In genomic region chr1:3786468-3787346, GRCh38 we compare ENCODE assay signal across 20 cellular contexts. TPM values are rescaled to one million over a fixed set of nuclear protein-coding genes. Genes with fewer than 3 reads are reported as not detected.
DNase-seq lines count a peak whose midpoint lies in the region; ATAC-seq, FAIRE-seq and TF ChIP-seq lines count a peak whose summit lies in the region.
"Had no signal": no experiment of that assay in that cellular context is flagged by ENCODE, and none has a peak within 500 bp of the region (broad histone marks: within the 10 kb centered on the region; RNA-seq: fewer than 3 reads in every experiment).

No MANE protein-coding gene starts in this region.

- no peak for DNase-seq in activated naive CD4-positive, alpha-beta T cell treated with anti-CD3 and anti-CD28 coated beads, Interleukin-2, amount 50 U/mL, for 72 hours (ENCODE audit: low spot score in 2 of 2)
- DNase-seq in activated naive CD4-positive, alpha-beta T cell treated with anti-CD3 and anti-CD28 coated beads for 36 hours = no peak
- DNase-seq in Caco-2 = no peak
- no peak for DNase-seq in GM12878 (ENCODE audit: low read depth, low spot score)
- DNase-seq in neuronal stem cell (ENCODE audit: low spot score) = no peak
- no peak for DNase-seq in dorsolateral prefrontal cortex
- DNase-seq in NCI-H2081 (lab: John Stamatoyannopoulos, UW) = no peak
- DNase-seq: ACHN, BE2C, DMS153, EL, MG63, NCI-H1092 treated with DMSO at 0.1 percent for 48 hours, NCI-H1694 treated with DMSO at 0.1 percent for 48 hours, NCI-H2171 treated with DMSO at 0.1 percent for 48 hours, NCI-H510A, SHP77 had no signal

- peak; percentile 26 for TF ChIP-seq POLR2A in GM12878 (IDR thresholded peaks at IDR 0.05; ENCODE audit: low read depth, low read length)

- no peaks in the 10 kb centered on the region for H3K9me3 Mint-ChIP-seq in activated naive CD4-positive, alpha-beta T cell treated with anti-CD3 and anti-CD28 coated beads, Interleukin-2, amount 50 U/mL, for 72 hours
- H3K9me3 Mint-ChIP-seq in activated naive CD4-positive, alpha-beta T cell treated with anti-CD3 and anti-CD28 coated beads for 36 hours = no peaks in the 10 kb centered on the region
- no peaks in the 10 kb centered on the region for H3K9me3 Mint-ChIP-seq in Caco-2 (ENCODE audit: unreplicated experiment)

- H4K91ac ChIP-seq in neuronal stem cell (ENCODE audit: low read depth, low read length, poor library complexity) = no peak overlapping the region

- H2AFZ ChIP-seq in GM12878 (ENCODE audit: control insufficient read depth, low read depth, low read length) (no peak overlapping the region), neuronal stem cell (ENCODE audit: low read length) (no peak overlapping the region)

- no peak for ATAC-seq in activated naive CD4-positive, alpha-beta T cell treated with anti-CD3 and anti-CD28 coated beads, Interleukin-2, amount 50 U/mL, for 72 hours
- ATAC-seq in GM12878 (no peak), GM21619 (IDR thresholded peaks at IDR 0.05; ENCODE audit: unreplicated experiment) (no peak)
- ATAC-seq: Panc1 had no signal

- H2BK120ac ChIP-seq in neuronal stem cell (ENCODE audit: low read depth, low read length) = no peak overlapping the region

- H3K36me3 ChIP-seq in Caco-2 (ENCODE audit: control insufficient read depth, insufficient read depth, low read length) (no peaks in the 10 kb centered on the region), GM12878 (ENCODE audit: control insufficient read depth in 2 of 2, insufficient read depth in 2 of 2, low read length in 1 of 2) (peaks cover 23% of the 10 kb centered on the region in 2 experiments), neuronal stem cell (replicated peaks in 1 of 2; ENCODE audit: control insufficient read depth in 2 of 2, insufficient read depth in 2 of 2, low read length in 2 of 2) (peaks cover 35 to 80% of the 10 kb centered on the region in 2 donors)

- peak overlapping the region; percentile 50 to 89 for H3K27ac Mint-ChIP-seq in activated naive CD4-positive, alpha-beta T cell treated with anti-CD3 and anti-CD28 coated beads, Interleukin-2, amount 50 U/mL, for 72 hours
- H3K27ac Mint-ChIP-seq in activated naive CD4-positive, alpha-beta T cell treated with anti-CD3 and anti-CD28 coated beads for 36 hours = no peak overlapping the region
- peak overlapping the region; percentile 35 for H3K27ac Mint-ChIP-seq in Caco-2 (ENCODE audit: unreplicated experiment)

- BruUV-seq in Caco-2 (replicated peaks; lab: Mats Ljungman, UMichigan) = no TSS peak
- BruUV-seq in GM12878 (replicated peaks; lab: Mats Ljungman, UMichigan) = no TSS peak

- H3K4me2 ChIP-seq in GM12878 (ENCODE audit: control insufficient read depth, insufficient read depth) (no peak overlapping the region), neuronal stem cell (ENCODE audit: insufficient read depth, low read length, poor library complexity, severe bottlenecking) (no peak overlapping the region)

- intact Hi-C loops in activated naive CD4-positive, alpha-beta T cell treated with anti-CD3 and anti-CD28 coated beads for 36 hours (cut with micrococcal nuclease) = no loop called here
- intact Hi-C loops in Caco-2 (cut with micrococcal nuclease; ENCODE audit: unreplicated experiment) (no loop called here), GM12878 (cut with micrococcal nuclease; ENCODE audit: unreplicated experiment) (no loop called here), dorsolateral prefrontal cortex (cut with DNase I) (no loop called here)

- peaks cover 19% of the 10 kb centered on the region for H3K79me1 ChIP-seq in neuronal stem cell (ENCODE audit: low read depth, low read length)

- peak overlapping the region; percentile 58 for H2BK12ac ChIP-seq in neuronal stem cell (ENCODE audit: low read length)

- H3K27ac ChIP-seq in GM12878 (ENCODE audit: control insufficient read depth, insufficient read depth) = no peak overlapping the region
- no peak overlapping the region for H3K27ac ChIP-seq in neuronal stem cell (replicated peaks; ENCODE audit: low read length)
- no peak overlapping the region for H3K27ac ChIP-seq in dorsolateral prefrontal cortex

- SMC1A ChIA-PET in GM12878 (lab: Charles Lee; ENCODE audit: uncharacterized antibody, unreplicated experiment) = no interaction called here

- H3K27me3 ChIP-seq in Caco-2 (replicated peaks; ENCODE audit: control insufficient read depth, insufficient read depth, low read length) (no peaks in the 10 kb centered on the region), GM12878 (replicated peaks in 1 of 2; ENCODE audit: control insufficient read depth in 2 of 2, insufficient read depth in 2 of 2, low read length in 1 of 2) (no peaks in the 10 kb centered on the region), neuronal stem cell (ENCODE audit: control insufficient read depth in 3 of 3, insufficient read depth in 3 of 3, low read depth in 1 of 3, low read length in 3 of 3) (no peaks in the 10 kb centered on the region), dorsolateral prefrontal cortex (no peaks in the 10 kb centered on the region)
- H3K27me3 ChIP-seq: BE2C, MG63 had no signal

- no peaks in the 10 kb centered on the region for H4K20me1 ChIP-seq in GM12878 (ENCODE audit: control insufficient read depth, insufficient read depth)

- H3K23ac ChIP-seq in neuronal stem cell (ENCODE audit: low read depth, low read length, poor library complexity) = no peak overlapping the region

- RAD21 ChIA-PET in GM12878 (lab: Charles Lee; ENCODE audit: unreplicated experiment) = no interaction called here

- WGBS in GM12878 (ENCODE audit: insufficient coverage, insufficient replicate concordance, low lambda C conversion rate, missing lambda C conversion rate) = 89% methylated on average over 36 of the region's 45 CpGs
- no CpG with 5 or more reads among the region's 45 CpGs for WGBS in neuronal stem cell (ENCODE audit: extremely low coverage in 2 of 2, insufficient read length in 2 of 2, insufficient replicate concordance in 1 of 2), 2 donors

- no peak overlapping the region for H3K4ac ChIP-seq in neuronal stem cell (ENCODE audit: low read length)

- in situ Hi-C loops in GM12878 (cut with MboI) = no loop called here

- H3K36me3 Mint-ChIP-seq in activated naive CD4-positive, alpha-beta T cell treated with anti-CD3 and anti-CD28 coated beads, Interleukin-2, amount 50 U/mL, for 72 hours = peaks cover 4 to 5% of the 10 kb centered on the region in 2 donors
- peaks cover 18% of the 10 kb centered on the region for H3K36me3 Mint-ChIP-seq in activated naive CD4-positive, alpha-beta T cell treated with anti-CD3 and anti-CD28 coated beads for 36 hours (ENCODE audit: low read depth)
- peaks cover 64% of the 10 kb centered on the region for H3K36me3 Mint-ChIP-seq in Caco-2 (ENCODE audit: insufficient read depth, unreplicated experiment)

- H3K79me2 ChIP-seq in GM12878 (ENCODE audit: control insufficient read depth, insufficient read depth, low read length) = peaks cover 4% of the 10 kb centered on the region

- peak overlapping the region; percentile 21 for H3K14ac ChIP-seq in neuronal stem cell (ENCODE audit: low read length)

- H3K4me1 Mint-ChIP-seq in activated naive CD4-positive, alpha-beta T cell treated with anti-CD3 and anti-CD28 coated beads for 36 hours (ENCODE audit: low read depth) = peaks cover 12% of the 10 kb centered on the region
- no peaks in the 10 kb centered on the region for H3K4me1 Mint-ChIP-seq in Caco-2 (ENCODE audit: low read depth, unreplicated experiment)

- CTCF ChIA-PET in activated naive CD4-positive, alpha-beta T cell treated with anti-CD3 and anti-CD28 coated beads for 36 hours (lab: Charles Lee) = interaction anchor here (0.6 to 1.3 kb wide), 2 partner anchors 8 to 15 kb away, joined by 3 read pairs; no protein-coding TSS in a partner anchor
- CTCF ChIA-PET in Caco-2 (lab: Charles Lee) = no interaction called here
- CTCF ChIA-PET in GM12878 (lab: Yijun Ruan, JAX) = interaction anchor here (0.7 kb wide), 2 partner anchors 10 to 13 kb away, joined by 3 read pairs; partner anchors contain the start of gene LRRC47

- H2AK5ac ChIP-seq in neuronal stem cell (ENCODE audit: low read depth, low read length) = no peak overlapping the region

- H3K4me3 ChIP-seq in Caco-2 (ENCODE audit: low read depth, low read length) = no peak overlapping the region
- no peak overlapping the region for H3K4me3 ChIP-seq in GM12878
- H3K4me3 ChIP-seq in neuronal stem cell (ENCODE audit: low read length in 2 of 2) = no peak overlapping the region
- no peak overlapping the region for H3K4me3 ChIP-seq in dorsolateral prefrontal cortex
- H3K4me3 ChIP-seq: MG63 had no signal

- peak overlapping the region; percentile 39 for H2BK5ac ChIP-seq in neuronal stem cell (ENCODE audit: low read length)

- H4K8ac ChIP-seq in neuronal stem cell (ENCODE audit: low read depth, low read length) = no peak overlapping the region

- no peak overlapping the region for H3K18ac ChIP-seq in neuronal stem cell (ENCODE audit: low read length)

- H3K9me3 ChIP-seq in Caco-2 (no peaks in the 10 kb centered on the region), GM12878 (replicated peaks; ENCODE audit: control insufficient read depth, insufficient read depth, low read length) (no peaks in the 10 kb centered on the region), neuronal stem cell (replicated peaks in 1 of 2; ENCODE audit: control insufficient read depth in 2 of 2, insufficient read depth in 1 of 2, low read depth in 1 of 2, low read length in 2 of 2) (peaks cover 0 to 2% of the 10 kb centered on the region in 2 donors)
- H3K9me3 ChIP-seq: BE2C, MG63 had no signal

- no peak overlapping the region for H3K4me3 Mint-ChIP-seq in activated naive CD4-positive, alpha-beta T cell treated with anti-CD3 and anti-CD28 coated beads for 36 hours
- no peak overlapping the region for H3K4me3 Mint-ChIP-seq in Caco-2 (ENCODE audit: unreplicated experiment)

- TF ChIP-seq RAD21 in GM12878 (IDR thresholded peaks at IDR 0.05; ENCODE audit: insufficient read depth, low read depth, low read length) = no peak

- no peaks in the 10 kb centered on the region for H3K27me3 Mint-ChIP-seq in activated naive CD4-positive, alpha-beta T cell treated with anti-CD3 and anti-CD28 coated beads for 36 hours (ENCODE audit: low read depth)
- no peaks in the 10 kb centered on the region for H3K27me3 Mint-ChIP-seq in Caco-2 (ENCODE audit: insufficient read depth, unreplicated experiment)

- H2BK15ac ChIP-seq in neuronal stem cell (ENCODE audit: low read length) = no peak overlapping the region

- POLR2A ChIA-PET in Caco-2 (lab: Charles Lee) (interaction anchor here (0.6 kb wide), 1 partner anchor 20 kb away, joined by 6 read pairs; no protein-coding TSS in a partner anchor), GM12878 (lab: Charles Lee) (interaction anchor here (0.6 kb wide), 1 partner anchor 78 kb away, joined by 3 read pairs; no protein-coding TSS in a partner anchor)

- TF ChIP-seq EP300 in GM12878 (IDR thresholded peaks at IDR 0.05; ENCODE audit: borderline replicate concordance in 1 of 2, control insufficient read depth in 1 of 2, low read depth in 2 of 2, low read length in 2 of 2) = no peak

- H3K9ac ChIP-seq in GM12878 (ENCODE audit: control insufficient read depth, insufficient read depth, low read length) (no peak overlapping the region), neuronal stem cell (ENCODE audit: low read depth, low read length, poor library complexity) (no peak overlapping the region)

- TF ChIP-seq CTCF in Caco-2 (IDR thresholded peaks at IDR 0.05; ENCODE audit: insufficient read depth in 1 of 2, low read depth in 1 of 2, low read length in 1 of 2, severe bottlenecking in 1 of 2, unreplicated experiment in 1 of 2) (no peak), GM12878 (IDR thresholded peaks at IDR 0.05 in 2 of 3, conservative IDR thresholded peaks at IDR 0.05 in 1 of 3; ENCODE audit: control insufficient read depth in 2 of 3, extremely low read depth in 1 of 3, insufficient read depth in 1 of 3, low read depth in 3 of 3, low read length in 3 of 3) (no peak), dorsolateral prefrontal cortex (IDR thresholded peaks at IDR 0.05 in 54 of 56, conservative IDR thresholded peaks at IDR 0.05 in 2 of 56; ENCODE audit: low read depth in 1 of 56, partially characterized antibody in 56 of 56) (no peak)

- FAIRE-seq in GM12878 (lab: Jason Lieb, UNC) = no peak
- FAIRE-seq: H54 had no signal

- no peaks in the 10 kb centered on the region for H3K4me1 ChIP-seq in Caco-2
- H3K4me1 ChIP-seq in GM12878 (ENCODE audit: control insufficient read depth, insufficient read depth, low read length) = peaks cover 14% of the 10 kb centered on the region
- H3K4me1 ChIP-seq in neuronal stem cell (ENCODE audit: control insufficient read depth in 2 of 2, insufficient read depth in 1 of 2, low read depth in 1 of 2, low read length in 2 of 2) = no peaks in the 10 kb centered on the region
- H3K4me1 ChIP-seq: BE2C had no signal

RNA-seq across cellular contexts. Expression of gene LRRC47, which starts 9.6 kb away (rescaled TPM):
- total RNA-seq in activated naive CD4-positive, alpha-beta T cell treated with anti-CD3 and anti-CD28 coated beads, Interleukin-2, amount 50 U/mL, for 72 hours = 10 to 100 TPM; 26.8 to 33.9 TPM
- 10 to 100 TPM; 22.0 to 23.9 TPM for total RNA-seq in activated naive CD4-positive, alpha-beta T cell treated with anti-CD3 and anti-CD28 coated beads for 36 hours
- total RNA-seq in Caco-2 (2022) (44.3 and 48.5 TPM in 2 replicates), GM12878 (2014; rRNA removed) (20.9 and 22.9 TPM in 2 replicates), GM12878 (2014; rRNA removed; fragmentation: Illumina TruSeq; extraction: Trizol) (13.7 and 15.3 TPM in 2 replicates), GM12878 (2021) (31.0 and 34.6 TPM in 2 replicates), dorsolateral prefrontal cortex (10 to 100 TPM; 39.4 to 80.6 (median 62.9) TPM)
- total RNA-seq in GM12878 (2013; cell fraction: nucleolus; rRNA removed) = 13.3 and 18.5 TPM in 2 replicates
- polyA plus RNA-seq in GM12878 (2011; ENCODE audit: low read depth) = 8.3 TPM
- polyA plus RNA-seq in GM12878 (2011; rRNA removed) (24.0 and 25.4 TPM in 2 replicates), GM12878 (2014; fragmentation: Illumina TruSeq; extraction: Trizol) (20.4 and 26.1 TPM in 2 replicates), GM12878 (2014; fragmentation: Nextera tagmentation; extraction: Ambion mirVana) (1 to 10 TPM; 2.5 to 4.5 TPM), GM12878 (2014; rRNA removed) (21.1 and 24.4 TPM in 2 replicates), GM12878 (2016; fragmentation: Nextera tagmentation; extraction: Ambion mirVana) (10 to 100 TPM; 14.1 to 15.3 TPM)
- polyA plus RNA-seq in GM12878 (2011; cell fraction: cytosol; rRNA removed) = 13.1 and 14.6 TPM in 2 replicates
- 17.9 and 29.4 TPM in 2 replicates for polyA plus RNA-seq in GM12878 (2011; cell fraction: nucleus; rRNA removed)
- 23.2 and 23.5 TPM in 2 replicates for polyA plus RNA-seq in GM12878 (2012)
- polyA minus RNA-seq in GM12878 (2011; rRNA and poly(A)+ RNA removed) = 6.3 and 8.1 TPM in 2 replicates
- polyA minus RNA-seq in GM12878 (2011; cell fraction: cytosol; rRNA and poly(A)+ RNA removed) = 6.0 and 6.8 TPM in 2 replicates
- 4.2 and 8.9 TPM in 2 replicates for polyA minus RNA-seq in GM12878 (2011; cell fraction: nucleus; rRNA and poly(A)+ RNA removed)
- polyA plus RNA-seq in neuronal stem cell (2013, experiment 1 of 2) = 19.7 TPM
- 18.6 TPM for polyA plus RNA-seq in neuronal stem cell (2013, experiment 2 of 2)

RNA-seq across cellular contexts. Expression of gene SMIM1, which starts 14.2 kb away (rescaled TPM):
- 1 to 10 TPM; 1.0 to 2.7 TPM for total RNA-seq in activated naive CD4-positive, alpha-beta T cell treated with anti-CD3 and anti-CD28 coated beads, Interleukin-2, amount 50 U/mL, for 72 hours
- total RNA-seq in activated naive CD4-positive, alpha-beta T cell treated with anti-CD3 and anti-CD28 coated beads for 36 hours = 1 to 10 TPM in 1 of 2 experiments, under 1 TPM in 1; 0.83 to 2.0 TPM
- total RNA-seq in Caco-2 (2022) (7.1 and 9.4 TPM in 2 replicates), GM12878 (2014; rRNA removed) (0.71 TPM in 1 of 2 replicates, not detected in the other), GM12878 (2014; rRNA removed; fragmentation: Illumina TruSeq; extraction: Trizol) (not detected in 2 replicates), GM12878 (2021) (0.53 TPM in 1 of 2 replicates, not detected in the other), dorsolateral prefrontal cortex (10 to 100 TPM in 6 of 120 experiments, 1 to 10 TPM in 110, not detected in 4; 1.5 to 12.6 (median 5.2) TPM)
- total RNA-seq in GM12878 (2013; cell fraction: nucleolus; rRNA removed) = 3.9 TPM in 1 of 2 replicates, not detected in the other
- polyA plus RNA-seq in GM12878 (2011; ENCODE audit: low read depth) = not detected
- polyA plus RNA-seq in GM12878 (2011; rRNA removed) (0.30 TPM in 1 of 2 replicates, not detected in the other), GM12878 (2014; fragmentation: Illumina TruSeq; extraction: Trizol) (not detected in 2 replicates), GM12878 (2014; fragmentation: Nextera tagmentation; extraction: Ambion mirVana) (not detected), GM12878 (2014; rRNA removed) (0.37 and 1.1 TPM in 2 replicates), GM12878 (2016; fragmentation: Nextera tagmentation; extraction: Ambion mirVana) (not detected)
- 0.54 and 0.92 TPM in 2 replicates for polyA plus RNA-seq in GM12878 (2011; cell fraction: cytosol; rRNA removed)
- polyA plus RNA-seq in GM12878 (2011; cell fraction: nucleus; rRNA removed) = 0.36 and 0.94 TPM in 2 replicates
- polyA plus RNA-seq in GM12878 (2012) = 0.97 and 1.8 TPM in 2 replicates
- not detected in 2 replicates for polyA minus RNA-seq in GM12878 (2011; rRNA and poly(A)+ RNA removed)
- not detected in 2 replicates for polyA minus RNA-seq in GM12878 (2011; cell fraction: cytosol; rRNA and poly(A)+ RNA removed)
- 0.97 and 1.1 TPM in 2 replicates for polyA minus RNA-seq in GM12878 (2011; cell fraction: nucleus; rRNA and poly(A)+ RNA removed)
- polyA plus RNA-seq in neuronal stem cell (2013, experiment 1 of 2) = 5.8 TPM
- polyA plus RNA-seq in neuronal stem cell (2013, experiment 2 of 2) = 5.6 TPM

RNA-seq across cellular contexts. Expression of gene CCDC27, which starts 34.5 kb away (rescaled TPM):
- not detected for total RNA-seq in activated naive CD4-positive, alpha-beta T cell treated with anti-CD3 and anti-CD28 coated beads, Interleukin-2, amount 50 U/mL, for 72 hours
- not detected for total RNA-seq in activated naive CD4-positive, alpha-beta T cell treated with anti-CD3 and anti-CD28 coated beads for 36 hours
- total RNA-seq in Caco-2 (2022) = not detected in 2 replicates
- not detected in 2 replicates for total RNA-seq in GM12878 (2013; cell fraction: nucleolus; rRNA removed)
- total RNA-seq in GM12878 (2014; rRNA removed) = not detected in 2 replicates
- total RNA-seq in GM12878 (2014; rRNA removed; fragmentation: Illumina TruSeq; extraction: Trizol) = not detected in 2 replicates
- total RNA-seq in GM12878 (2021) = not detected in 2 replicates
- polyA plus RNA-seq in GM12878 (2011; ENCODE audit: low read depth) = not detected
- not detected in 2 replicates for polyA plus RNA-seq in GM12878 (2011; rRNA removed)
- polyA plus RNA-seq in GM12878 (2011; cell fraction: cytosol; rRNA removed) = not detected in 2 replicates
- polyA plus RNA-seq in GM12878 (2011; cell fraction: nucleus; rRNA removed) = not detected in 2 replicates
- polyA plus RNA-seq in GM12878 (2012) = not detected in 2 replicates
- polyA plus RNA-seq in GM12878 (2014; fragmentation: Illumina TruSeq; extraction: Trizol) = not detected in 2 replicates
- polyA plus RNA-seq in GM12878 (2014; fragmentation: Nextera tagmentation; extraction: Ambion mirVana) = under 1 TPM in 1 of 2 experiments, not detected in 1; 0.05 TPM
- not detected in 2 replicates for polyA plus RNA-seq in GM12878 (2014; rRNA removed)
- not detected for polyA plus RNA-seq in GM12878 (2016; fragmentation: Nextera tagmentation; extraction: Ambion mirVana)
- polyA minus RNA-seq in GM12878 (2011; rRNA and poly(A)+ RNA removed) = not detected in 2 replicates
- not detected in 2 replicates for polyA minus RNA-seq in GM12878 (2011; cell fraction: cytosol; rRNA and poly(A)+ RNA removed)
- polyA minus RNA-seq in GM12878 (2011; cell fraction: nucleus; rRNA and poly(A)+ RNA removed) = not detected in 2 replicates
- not detected for polyA plus RNA-seq in neuronal stem cell (2013, experiment 1 of 2)
- not detected for polyA plus RNA-seq in neuronal stem cell (2013, experiment 2 of 2)
- under 1 TPM in 8 of 120 experiments, not detected in 112; 0.17 to 0.39 (median 0.21) TPM for total RNA-seq in dorsolateral prefrontal cortex
